8 cellular contexts compared by ENCODE assay signal in genomic region chr6:68633654-68634502, GRCh38. TPM values are rescaled to one million over a fixed set of nuclear protein-coding genes. Genes with fewer than 3 reads are reported as not detected.
DNase-seq lines count a peak whose midpoint lies in the region; ATAC-seq, FAIRE-seq and TF ChIP-seq lines count a peak whose summit lies in the region.

No MANE protein-coding gene starts in this region.

- peaks cover 0 to 19% of the 10 kb centered on the region in 2 experiments; a peak in 3 of 5 replicates for H3K27me3 ChIP-seq in HepG2 (ENCODE audit: control insufficient read depth in 1 of 2, insufficient read depth in 2 of 2, low read length in 2 of 2)
- H3K27me3 ChIP-seq in tibial nerve = no peaks in the 10 kb centered on the region
- H3K27me3 ChIP-seq in body of pancreas = peaks cover 0 to 27% of the 10 kb centered on the region in 2 donors

- no peak for TF ChIP-seq EP300 in HepG2 (IDR thresholded peaks at IDR 0.05; ENCODE audit: low read depth in 2 of 2, low read length in 2 of 2)
- TF ChIP-seq EP300 in HepG2 (CRISPR knock-in tag; IDR thresholded peaks at IDR 0.05; ENCODE audit: borderline replicate concordance) = no peak
- no peak for TF ChIP-seq EP300 in tibial nerve (IDR thresholded peaks at IDR 0.05)

- peak overlapping the region; percentile 80 to 83 for H3K4me3 Mint-ChIP-seq in activated T-cell treated with anti-CD3 and anti-CD28 coated beads, Interleukin-2, amount 50 U/mL, for 72 hours
- H3K4me3 Mint-ChIP-seq in activated naive CD8-positive, alpha-beta T cell treated with anti-CD3 and anti-CD28 coated beads, Interleukin-2, amount 50 U/mL, for 24 hours = peak overlapping the region; percentile 67

- no peak for DNase-seq in activated T-cell treated with anti-CD3 and anti-CD28 coated beads, Interleukin-2, amount 50 U/mL, for 72 hours
- no peak for DNase-seq in activated T-cell treated with anti-CD3 and anti-CD28 coated beads, Interleukin-2, amount 50 U/mL, for 1 hour
- DNase-seq in activated naive CD8-positive, alpha-beta T cell treated with anti-CD3 and anti-CD28 coated beads, Interleukin-2, amount 50 U/mL, for 24 hours = no peak
- DNase-seq in HepG2 (ENCODE audit: low spot score) (no peak), tibial nerve (ENCODE audit: low spot score in 2 of 2) (no peak), body of pancreas (no peak), omental fat pad (ENCODE audit: low spot score) (no peak)
- no peak for DNase-seq in stimulated activated CD4-positive, alpha-beta T cell treated with anti-CD3 and anti-CD28 coated beads, Interleukin-2, amount 100 ng/mL, for 48 hours

- peaks cover 20% of the 10 kb centered on the region for H3K4me1 Mint-ChIP-seq in activated T-cell treated with anti-CD3 and anti-CD28 coated beads, Interleukin-2, amount 50 U/mL, for 72 hours (ENCODE audit: low read depth)
- peaks cover 14% of the 10 kb centered on the region for H3K4me1 Mint-ChIP-seq in activated naive CD8-positive, alpha-beta T cell treated with anti-CD3 and anti-CD28 coated beads, Interleukin-2, amount 50 U/mL, for 24 hours

- H3K4me3 ChIP-seq in HepG2 (replicated peaks in 1 of 3; ENCODE audit: insufficient read depth in 1 of 3, low read depth in 2 of 3, low read length in 3 of 3) (peak overlapping the region; percentile 38 to 76 (median 47)), tibial nerve (peak overlapping the region; percentile 60 to 77 (median 73)), body of pancreas (peak overlapping the region in 1 of 2 donors; percentile 34)

- H3K36me3 ChIP-seq in HepG2 (replicated peaks in 1 of 2; ENCODE audit: control insufficient read depth in 1 of 2, insufficient read depth in 2 of 2, low read length in 2 of 2) = no peaks in the 10 kb centered on the region
- no peaks in the 10 kb centered on the region for H3K36me3 ChIP-seq in tibial nerve
- H3K36me3 ChIP-seq in body of pancreas (replicated peaks in 1 of 2; ENCODE audit: insufficient read depth in 1 of 2, low read depth in 2 of 2) = no peaks in the 10 kb centered on the region

- H3K4me1 ChIP-seq in HepG2 (ENCODE audit: insufficient read depth, low read length) (peaks cover 13% of the 10 kb centered on the region), tibial nerve (peaks cover 0 to 24% (median 0%) of the 10 kb centered on the region in 4 donors), body of pancreas (peaks cover 17% of the 10 kb centered on the region)

- no peak for TF ChIP-seq RAD21 in HepG2 (CRISPR knock-in tag; IDR thresholded peaks at IDR 0.05)

- H3K79me2 ChIP-seq in HepG2 (ENCODE audit: insufficient read depth, low read length) = no peaks in the 10 kb centered on the region

- in situ Hi-C loops in HepG2 (cut with HindIII; ENCODE audit: extremely low pct_ligation_motif_present, low pct_unique_long_range_greater_than_20kb) = loop anchor here (25.0 kb wide), 2 partner anchors 328 to 1478 kb away; no protein-coding TSS in a partner anchor

- no peak for TF ChIP-seq POLR2A in HepG2 (IDR thresholded peaks at IDR 0.05; ENCODE audit: insufficient read depth in 1 of 2, low read depth in 2 of 2, low read length in 2 of 2)
- no peak for TF ChIP-seq POLR2A in tibial nerve (IDR thresholded peaks at IDR 0.05)
- no peak for TF ChIP-seq POLR2A in body of pancreas (IDR thresholded peaks at IDR 0.05)

- no peak for FAIRE-seq in HepG2 (lab: Jason Lieb, UNC)

- no peak overlapping the region for H3K9ac ChIP-seq in HepG2 (ENCODE audit: insufficient read depth, low read depth, low read length)

- no peaks in the 10 kb centered on the region for H3K9me3 Mint-ChIP-seq in activated T-cell treated with anti-CD3 and anti-CD28 coated beads, Interleukin-2, amount 50 U/mL, for 72 hours
- H3K9me3 Mint-ChIP-seq in activated naive CD8-positive, alpha-beta T cell treated with anti-CD3 and anti-CD28 coated beads, Interleukin-2, amount 50 U/mL, for 24 hours = no peaks in the 10 kb centered on the region

- WGBS in HepG2 (ENCODE audit: low lambda C conversion rate) = 9% methylated on average over 15 of the region's 15 CpGs
- WGBS in tibial nerve, 2 donors = 7 to 9% methylated on average over 15 of the region's 15 CpGs
- 6 to 7% methylated on average over 15 of the region's 15 CpGs for WGBS in body of pancreas, 2 donors

- H3K27me3 Mint-ChIP-seq in activated T-cell treated with anti-CD3 and anti-CD28 coated beads, Interleukin-2, amount 50 U/mL, for 72 hours (ENCODE audit: low read depth) = peaks cover 58% of the 10 kb centered on the region
- H3K27me3 Mint-ChIP-seq in activated naive CD8-positive, alpha-beta T cell treated with anti-CD3 and anti-CD28 coated beads, Interleukin-2, amount 50 U/mL, for 24 hours = peaks cover 53% of the 10 kb centered on the region

- H4K20me1 ChIP-seq in HepG2 (ENCODE audit: insufficient read depth, low read length) = no peaks in the 10 kb centered on the region

- no peak overlapping the region for H2AFZ ChIP-seq in HepG2 (ENCODE audit: low read length)

- no peak for TF ChIP-seq CTCF in HepG2 (CRISPR knock-in tag; IDR thresholded peaks at IDR 0.05)
- TF ChIP-seq CTCF in tibial nerve (IDR thresholded peaks at IDR 0.05) = no peak
- no peak for TF ChIP-seq CTCF in body of pancreas (IDR thresholded peaks at IDR 0.05)
- TF ChIP-seq CTCF in omental fat pad (IDR thresholded peaks at IDR 0.05) = no peak

- H3K4me2 ChIP-seq in HepG2 (ENCODE audit: low read depth, low read length) = peak overlapping the region; percentile 94

- peaks cover 0 to 2% of the 10 kb centered on the region in 2 donors for H3K36me3 Mint-ChIP-seq in activated T-cell treated with anti-CD3 and anti-CD28 coated beads, Interleukin-2, amount 50 U/mL, for 72 hours (ENCODE audit: insufficient read depth in 2 of 2)
- H3K36me3 Mint-ChIP-seq in activated naive CD8-positive, alpha-beta T cell treated with anti-CD3 and anti-CD28 coated beads, Interleukin-2, amount 50 U/mL, for 24 hours (ENCODE audit: low read depth) = no peaks in the 10 kb centered on the region

- CTCF ChIA-PET in HepG2 (lab: Yijun Ruan, JAX; ENCODE audit: low intra/inter-chr PET ratio, low total read pairs) = no interaction called here

- intact Hi-C loops in HepG2 (cut with micrococcal nuclease; ENCODE audit: unreplicated experiment) = no loop called here
- intact Hi-C loops in body of pancreas (cut with DNase I) = no loop called here

- no peak for ATAC-seq in activated T-cell treated with anti-CD3 and anti-CD28 coated beads, Interleukin-2, amount 50 U/mL, for 72 hours (replicated peaks in 1 of 2)
- no peak for ATAC-seq in activated naive CD8-positive, alpha-beta T cell treated with anti-CD3 and anti-CD28 coated beads, Interleukin-2, amount 50 U/mL, for 24 hours
- ATAC-seq in HepG2 (no peak), body of pancreas (no peak), omental fat pad (ENCODE audit: low FRiP score) (no peak)

- POLR2A ChIA-PET in HepG2 (lab: Yijun Ruan, JAX) = no interaction called here

- H3K9me3 ChIP-seq in HepG2 (ENCODE audit: low read length) (no peaks in the 10 kb centered on the region), tibial nerve (no peaks in the 10 kb centered on the region), body of pancreas (no peaks in the 10 kb centered on the region)

- no peak overlapping the region for H3K27ac ChIP-seq in HepG2 (ENCODE audit: extremely low read length, insufficient read depth, low read length)
- H3K27ac ChIP-seq in tibial nerve = peak overlapping the region; percentile 66 to 92 (median 87)
- no peak overlapping the region for H3K27ac ChIP-seq in body of pancreas

- BruUV-seq in HepG2 (replicated peaks; lab: Mats Ljungman, UMichigan) = no TSS peak

- H3K27ac Mint-ChIP-seq in activated T-cell treated with anti-CD3 and anti-CD28 coated beads, Interleukin-2, amount 50 U/mL, for 72 hours = no peak overlapping the region
- no peak overlapping the region for H3K27ac Mint-ChIP-seq in activated naive CD8-positive, alpha-beta T cell treated with anti-CD3 and anti-CD28 coated beads, Interleukin-2, amount 50 U/mL, for 24 hours

TF ChIP-seq in HepG2, 621 proteins besides CTCF, POLR2A, EP300 and RAD21 (continues in another document):
- no peak for TF ChIP-seq DNMT3B (CRISPR knock-in tag; conservative IDR thresholded peaks at IDR 0.05)
- TF ChIP-seq DR1 (CRISPR knock-in tag; IDR thresholded peaks at IDR 0.05) = no peak
- TF ChIP-seq, protein P1, sequence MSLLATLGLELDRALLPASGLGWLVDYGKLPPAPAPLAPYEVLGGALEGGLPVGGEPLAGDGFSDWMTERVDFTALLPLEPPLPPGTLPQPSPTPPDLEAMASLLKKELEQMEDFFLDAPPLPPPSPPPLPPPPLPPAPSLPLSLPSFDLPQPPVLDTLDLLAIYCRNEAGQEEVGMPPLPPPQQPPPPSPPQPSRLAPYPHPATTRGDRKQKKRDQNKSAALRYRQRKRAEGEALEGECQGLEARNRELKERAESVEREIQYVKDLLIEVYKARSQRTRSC (CRISPR knock-in tag; IDR thresholded peaks at IDR 0.05; ENCODE audit: low read depth) = no peak
- TF ChIP-seq ARID2 (CRISPR knock-in tag; IDR thresholded peaks at IDR 0.05; ENCODE audit: borderline replicate concordance) = no peak

RNA-seq across cellular contexts. Expression of gene ADGRB3, which starts 1.2 kb away (rescaled TPM):
- total RNA-seq in activated T-cell treated with anti-CD3 and anti-CD28 coated beads, Interleukin-2, amount 50 U/mL, for 72 hours = not detected
- total RNA-seq in HepG2 (2016; rRNA removed; fragmentation: Illumina TruSeq; extraction: Trizol) (not detected in 2 replicates), tibial nerve (10 to 100 TPM in 2 of 4 donors, 1 to 10 TPM in 2; 9.0 to 17.9 (median 11.4) TPM), body of pancreas (1 to 10 TPM in 1 of 2 donors, under 1 TPM in 1; under 0.01 to 1.3 TPM), omental fat pad (1 to 10 TPM in 3 of 4 donors, under 1 TPM in 1; 0.84 to 4.4 (median 1.9) TPM)
- total RNA-seq in HepG2 (2016; cell fraction: cytosol; rRNA removed; fragmentation: Illumina TruSeq; extraction: Trizol; ENCODE audit: low read depth) = not detected in 2 replicates
- total RNA-seq in HepG2 (2016; cell fraction: insoluble cytoplasmic fraction; rRNA removed; fragmentation: Illumina TruSeq; extraction: Trizol) = not detected in 2 replicates
- not detected in 2 replicates for total RNA-seq in HepG2 (2016; cell fraction: membrane; rRNA removed; fragmentation: Illumina TruSeq; extraction: Trizol)
- not detected in 2 replicates for total RNA-seq in HepG2 (2016; cell fraction: nucleus; rRNA removed; fragmentation: Illumina TruSeq; extraction: Trizol)
- polyA plus RNA-seq in HepG2 (2011; rRNA removed) = not detected in 2 replicates
- polyA plus RNA-seq in HepG2 (2011; cell fraction: cytosol; rRNA removed) = not detected in 2 replicates
- not detected in 2 replicates for polyA plus RNA-seq in HepG2 (2011; cell fraction: nucleus; rRNA removed)
- polyA plus RNA-seq in HepG2 (2012) = not detected in 2 replicates
- polyA plus RNA-seq in HepG2 (2016; cell fraction: cytosol; fragmentation: Illumina TruSeq; extraction: Trizol; ENCODE audit: low read depth) = not detected in 2 replicates
- polyA plus RNA-seq in HepG2 (2016; cell fraction: insoluble cytoplasmic fraction; fragmentation: Illumina TruSeq; extraction: Trizol; ENCODE audit: low read depth) = not detected in 2 replicates
- not detected in 2 replicates for polyA plus RNA-seq in HepG2 (2016; cell fraction: membrane; fragmentation: Illumina TruSeq; extraction: Trizol; ENCODE audit: low read depth)
- polyA plus RNA-seq in HepG2 (2016; cell fraction: nucleus; fragmentation: Illumina TruSeq; extraction: Trizol; ENCODE audit: insufficient read depth, low read depth) = not detected in 2 replicates
- not detected in 2 replicates for polyA minus RNA-seq in HepG2 (2011; rRNA and poly(A)+ RNA removed; ENCODE audit: low replicate concordance)
- polyA minus RNA-seq in HepG2 (2011; cell fraction: cytosol; rRNA and poly(A)+ RNA removed) = not detected in 2 replicates
- polyA minus RNA-seq in HepG2 (2011; cell fraction: nucleus; rRNA and poly(A)+ RNA removed) = not detected in 2 replicates

Comparison
In these comparisons a context has a peak if more than half of its experiments do, and no peak if none do; other contexts are left out.
1. H3K27ac ChIP-seq: peak in tibial nerve (4 of 4); none in HepG2 (single experiment) and body of pancreas (0 of 4).